In genomic region chr12:30219047-30219446, GRCh38 we compare ENCODE assay signal across 26 cellular contexts.
"Had no signal": no experiment of that assay in that cellular context is flagged by ENCODE, and none has a peak within 500 bp of the region (broad histone marks: within the 10 kb centered on the region; RNA-seq: fewer than 3 reads in every experiment).

No MANE protein-coding gene starts in this region.

- H3K4me2 ChIP-seq: hepatocyte had no signal

- H3K9me3 ChIP-seq: body of pancreas, neutrophil, pancreas, psoas muscle, right atrium auricular region, upper lobe of left lung had no signal

- DNase-seq: activated CD4-positive, alpha-beta T cell treated with anti-CD3 and anti-CD28 coated beads for 4 hours; activated CD4-positive, alpha-beta T cell treated with anti-CD3 and anti-CD28 coated beads, Interleukin-2, amount 50 U/mL, for 48 hours; activated CD4-positive, CD25-positive, alpha-beta regulatory T cell; activated CD8-positive, alpha-beta memory T cell treated with anti-CD3 and anti-CD28 coated beads, Interleukin-2, amount 50 U/mL, for 48 hours; activated effector memory CD4-positive, alpha-beta T cell treated with Interleukin-2 at 50 U/mL for 16 hours; activated naive CD4-positive, alpha-beta T cell treated with anti-CD3 and anti-CD28 coated beads for 36 hours; activated naive CD8-positive, alpha-beta T cell treated with anti-CD3 and anti-CD28 coated beads, Interleukin-2, amount 10 ng/mL, durations not matched to agents 7 days and 5 days; activated T-cell treated with anti-CD3 and anti-CD28 coated beads, Interleukin-2, amount 50 U/mL, for 4 hours; amygdala; body of pancreas; central memory CD4-positive, alpha-beta T cell; dorsolateral prefrontal cortex; endodermal cell; glutamatergic neuron; left ventricle myocardium superior; midbrain; natural killer cell; pancreas; psoas muscle; stimulated activated CD4-positive, alpha-beta T cell treated with anti-CD3 and anti-CD28 coated beads, Interleukin-4, amount 100 ng/mL, for 4 hours; stimulated activated naive CD8-positive, alpha-beta T cell treated with anti-CD3 and anti-CD28 coated beads, Interleukin-15, Interleukin-2, amounts not matched to agents 100 U/mL and 50 U/mL, for 24 hours; T-helper 17 cell; upper lobe of left lung had no signal

- H3K27me3 ChIP-seq: body of pancreas, hepatocyte, neutrophil, right atrium auricular region, upper lobe of left lung had no signal

- H3K4me3 ChIP-seq: body of pancreas, dorsolateral prefrontal cortex, hepatocyte, pancreas, psoas muscle, right atrium auricular region, upper lobe of left lung had no signal

- H2AFZ ChIP-seq: hepatocyte had no signal

- H3K27ac ChIP-seq: body of pancreas, dorsolateral prefrontal cortex, hepatocyte, neutrophil, pancreas, psoas muscle, right atrium auricular region, upper lobe of left lung had no signal

- H3K36me3 ChIP-seq: neutrophil, pancreas, right atrium auricular region, upper lobe of left lung had no signal

- H3K79me2 ChIP-seq: hepatocyte had no signal

- H3K4me1 ChIP-seq: body of pancreas, pancreas, psoas muscle, right atrium auricular region, upper lobe of left lung had no signal
